In genomic region chr5:81391-82021, GRCh38 we compare ENCODE assay signal across 17 cellular contexts. TPM values are rescaled to one million over a fixed set of nuclear protein-coding genes. Genes with fewer than 3 reads are reported as not detected.
DNase-seq lines count a peak whose midpoint lies in the region; ATAC-seq, FAIRE-seq and TF ChIP-seq lines count a peak whose summit lies in the region.
"Had no signal": no experiment of that assay in that cellular context is flagged by ENCODE, and none has a peak within 500 bp of the region (broad histone marks: within the 10 kb centered on the region; RNA-seq: fewer than 3 reads in every experiment).

No MANE protein-coding gene starts in this region.

- peak overlapping the region; percentile 0 for H3K4ac ChIP-seq in H1 (replicated peaks; ENCODE audit: insufficient read length, low read depth, low read length)

- no peak for TF ChIP-seq EP300 in H1 (IDR thresholded peaks at IDR 0.05; ENCODE audit: borderline replicate concordance in 1 of 2, low read depth in 2 of 2, low read length in 2 of 2)

- no peak overlapping the region for H2BK120ac ChIP-seq in H1 (replicated peaks; ENCODE audit: low read depth, low read length)

- H2BK15ac ChIP-seq in H1 (ENCODE audit: low read length): peak overlapping the region; percentile 95

- H3K9me3 ChIP-seq in H1 (ENCODE audit: insufficient read depth in 2 of 2, low read depth in 1 of 2, low read length in 1 of 2) (no peaks in the 10 kb centered on the region), parathyroid adenoma (ENCODE audit: control insufficient read depth, low read length) (no peaks in the 10 kb centered on the region)
- H3K9me3 ChIP-seq: SK-N-SH had no signal

- peak overlapping the region; percentile 32 for H4K5ac ChIP-seq in H1 (ENCODE audit: insufficient read length, low read depth, low read length)

- ATAC-seq in GM21717 (IDR thresholded peaks at IDR 0.05; ENCODE audit: unreplicated experiment): no peak
- ATAC-seq: left ventricle myocardium superior had no signal

- H2BK5ac ChIP-seq in H1 (ENCODE audit: low read depth, low read length): peak overlapping the region; percentile 82

- H3K18ac ChIP-seq in H1 (ENCODE audit: extremely low read depth, low read length): peak overlapping the region; percentile 91

- POLR2A ChIA-PET in H1 (lab: Charles Lee; ENCODE audit: partially characterized antibody): interaction anchor here (0.6 to 5.2 kb wide), 8 partner anchors 11 to 110 kb away, joined by 3 to 65 read pairs (median 3); partner anchors contain the start of gene PLEKHG4B

- H2BK12ac ChIP-seq in H1 (ENCODE audit: low read depth, low read length): peak overlapping the region; percentile 95

- CTCF ChIA-PET in H1 (lab: Charles Lee; ENCODE audit: partially characterized antibody): interaction anchor here (1.0 to 1.8 kb wide), 4 partner anchors 8 to 27 kb away, joined by 3 to 6 read pairs (median 5); no protein-coding TSS in a partner anchor

- H3K4me3 ChIP-seq in H7 (ENCODE audit: insufficient read depth, low read depth, low read length) (no peak overlapping the region), H1 (ENCODE audit: extremely low read depth in 1 of 4, insufficient read depth in 2 of 4, low read depth in 3 of 4, low read length in 4 of 4) (peak overlapping the region in 1 of 4 experiments; percentile 41; a peak in 1 of 8 replicates), parathyroid adenoma (ENCODE audit: low read depth, low read length) (no peak overlapping the region)

- H3K14ac ChIP-seq in H1 (ENCODE audit: insufficient read length): no peak overlapping the region

- H2AK5ac ChIP-seq in H1 (ENCODE audit: low read depth, low read length): peak overlapping the region; percentile 20

- H3K9ac ChIP-seq in H1 (replicated peaks in 1 of 4; ENCODE audit: extremely low read depth in 1 of 4, low read depth in 3 of 4, low read length in 3 of 4) (peak overlapping the region in 1 of 4 experiments; percentile 13; a peak in 1 of 7 replicates), parathyroid adenoma (no peak overlapping the region)
- H3K9ac ChIP-seq: SK-N-SH had no signal

- no peak for TF ChIP-seq POLR2A in H1 (IDR thresholded peaks at IDR 0.05; ENCODE audit: control extremely low read depth in 1 of 2, low read depth in 2 of 2, low read length in 2 of 2)

- H4K20me1 ChIP-seq in H1 (replicated peaks in 1 of 2; ENCODE audit: control insufficient read depth in 1 of 2, insufficient read depth in 2 of 2, low read length in 2 of 2): peaks cover 0 to 3% of the 10 kb centered on the region in 2 experiments

- peak; percentile 58 for DNase-seq in H7
- DNase-seq in NCI-H2107 treated with DMSO at 0.1 percent for 48 hours (lab: John Stamatoyannopoulos, UW; ENCODE audit: unreplicated experiment): peak; percentile 60
- no peak for DNase-seq in H1 (ENCODE audit: low read depth in 1 of 2, low spot score in 2 of 2)
- no peak for DNase-seq in mesenteric fat pad (ENCODE audit: low spot score)
- no peak for DNase-seq in central memory CD4-positive, alpha-beta T cell
- no peak for DNase-seq in SHP77 treated with DMSO at 0.1 percent for 48 hours (lab: John Stamatoyannopoulos, UW)
- DNase-seq: activated T-cell treated with anti-CD3 and anti-CD28 coated beads, Interleukin-2, amount 50 U/mL, for 24 hours; C1 segment of cervical spinal cord; DND-41; effector CD4-positive, alpha-beta T cell; hypothalamus; left ventricle myocardium superior; naive B cell; SK-N-SH had no signal

- 79% methylated on average over 19 of the region's 19 CpGs; no CpG with 5 or more reads in 1 of the 2 experiments for WGBS in H1 (ENCODE audit: extremely low coverage in 1 of 2, insufficient coverage in 1 of 2, insufficient read length in 1 of 2, insufficient replicate concordance in 2 of 2, low coverage in 1 of 2, low lambda C conversion rate in 2 of 2, missing lambda C conversion rate in 1 of 2), 2 experiments

- no peak for TF ChIP-seq CTCF in H1 (IDR thresholded peaks at IDR 0.05; ENCODE audit: control extremely low read depth in 1 of 3, insufficient read depth in 1 of 3, low read depth in 1 of 3, low read length in 3 of 3)
- TF ChIP-seq CTCF in parathyroid adenoma (IDR thresholded peaks at IDR 0.05): no peak

- H3K79me2 ChIP-seq in H1 (ENCODE audit: control insufficient read depth in 1 of 2, insufficient read depth in 2 of 2, low read length in 2 of 2): no peaks in the 10 kb centered on the region
- peaks cover 3% of the 10 kb centered on the region for H3K79me2 ChIP-seq in parathyroid adenoma

- 0 out of 2 replicates have a peak overlapping the region, but pooled peaks have one; percentile 82 for H4K8ac ChIP-seq in H1 (ENCODE audit: extremely low read depth, insufficient read depth, low read length)

- no peak overlapping the region for H2AFZ ChIP-seq in H1 (ENCODE audit: low read length)
- H2AFZ ChIP-seq in parathyroid adenoma: peak overlapping the region; percentile 8

- H3K56ac ChIP-seq in H1 (replicated peaks; ENCODE audit: insufficient read length, low read depth, low read length): no peak overlapping the region

- H3K4me2 ChIP-seq in H1 (ENCODE audit: insufficient read depth in 1 of 2, low read depth in 2 of 2, low read length in 2 of 2) (peak overlapping the region; percentile 42 to 64), parathyroid adenoma (ENCODE audit: low read length) (no peak overlapping the region)
- H3K4me2 ChIP-seq: SK-N-SH had no signal

- H3K23ac ChIP-seq in H1 (ENCODE audit: insufficient read length): no peak overlapping the region

- no peaks in the 10 kb centered on the region for H3K36me3 ChIP-seq in H7 (replicated peaks; ENCODE audit: control insufficient read depth, insufficient read depth, low read length)
- H3K36me3 ChIP-seq in H1 (ENCODE audit: control insufficient read depth in 2 of 4, insufficient read depth in 4 of 4, low read length in 3 of 4): no peaks in the 10 kb centered on the region
- no peaks in the 10 kb centered on the region for H3K36me3 ChIP-seq in parathyroid adenoma (ENCODE audit: control insufficient read depth, insufficient read depth, low read length)

- H2BK20ac ChIP-seq in H1 (ENCODE audit: low read length): peak overlapping the region; percentile 100

- H3K23me2 ChIP-seq in H1 (ENCODE audit: low read depth, low read length): no peaks in the 10 kb centered on the region

- H3K27ac ChIP-seq in H1 (ENCODE audit: low read depth, low read length): peak overlapping the region; percentile 43; the same call in 1 of the 2 replicates
- H3K27ac ChIP-seq in parathyroid adenoma: no peak overlapping the region

- TF ChIP-seq RAD21 in H1 (IDR thresholded peaks at IDR 0.05 in 1 of 2, conservative IDR thresholded peaks at IDR 0.05 in 1 of 2; ENCODE audit: low read depth in 2 of 2, low read length in 2 of 2): no peak

- no peaks in the 10 kb centered on the region for H3K27me3 ChIP-seq in H7 (ENCODE audit: control insufficient read depth, insufficient read depth, low read length)
- H3K27me3 ChIP-seq in H1 (replicated peaks in 1 of 4; ENCODE audit: control insufficient read depth in 3 of 4, extremely low read depth in 1 of 4, insufficient read depth in 3 of 4, low read length in 3 of 4): no peaks in the 10 kb centered on the region; a peak in 1 of 7 replicates
- no peaks in the 10 kb centered on the region for H3K27me3 ChIP-seq in parathyroid adenoma (ENCODE audit: control insufficient read depth, insufficient read depth, low read length)

- FAIRE-seq in H1 (lab: Jason Lieb, UNC): no peak
- FAIRE-seq: bronchial epithelial cell had no signal

- H3K79me1 ChIP-seq in H1 (ENCODE audit: low read depth, low read length): peaks cover 2% of the 10 kb centered on the region; the same call in 1 of the 2 replicates

- H3K4me1 ChIP-seq in H1 (replicated peaks in 1 of 4; ENCODE audit: control insufficient read depth in 3 of 4, insufficient read depth in 4 of 4, low read length in 3 of 4) (peaks cover 3 to 29% (median 19%) of the 10 kb centered on the region in 4 experiments), parathyroid adenoma (peaks cover 18% of the 10 kb centered on the region)

- H4K91ac ChIP-seq in H1 (replicated peaks; ENCODE audit: insufficient read length, low read length): peak overlapping the region; percentile 13

TF ChIP-seq in H1, 55 proteins besides CTCF, POLR2A, EP300 and RAD21 (continues in another document):
- no peak for TF ChIP-seq SIRT6 (IDR thresholded peaks at IDR 0.05; ENCODE audit: low read length)
- no peak for TF ChIP-seq SRF (IDR thresholded peaks at IDR 0.05; ENCODE audit: low read depth, low read length)
- TF ChIP-seq GTF2F1 (IDR thresholded peaks at IDR 0.05; ENCODE audit: borderline replicate concordance, low read depth, low read length): no peak

RNA-seq across cellular contexts. Expression of gene PLEKHG4B, which starts 10.5 kb away (rescaled TPM):
- 25.2 and 34.1 TPM in 2 replicates for total RNA-seq in H7 (2014; rRNA removed; shearing (Covaris generic))
- total RNA-seq in H1 (2021; fragmentation: NEBNext Ultra II Directional; extraction: Animal tissue kit (Norgen Biotek cat#: 25700)): 42.9 and 43.6 TPM in 2 replicates
- polyA plus RNA-seq in H1 (2011; rRNA removed): 31.1 and 35.1 TPM in 2 replicates
- polyA plus RNA-seq in H1 (2011; cell fraction: cytosol; rRNA removed): 27.6 TPM
- polyA plus RNA-seq in H1 (2011; cell fraction: nucleus; rRNA removed): 88.3 TPM
- polyA plus RNA-seq in H1 (2012, experiment 1 of 2): 26.7 to 37.9 TPM (median 36.4 TPM) in 4 replicates
- 21.7 TPM for polyA plus RNA-seq in H1 (2012, experiment 2 of 2)
- 30.4 TPM for polyA plus RNA-seq in H1 (2013, experiment 1 of 2)
- 26.1 TPM for polyA plus RNA-seq in H1 (2013, experiment 2 of 2)
- 22.7 and 25.5 TPM in 2 replicates for polyA minus RNA-seq in H1 (2011; rRNA and poly(A)+ RNA removed)
- 19.9 TPM for polyA minus RNA-seq in H1 (2011; cell fraction: cytosol; rRNA and poly(A)+ RNA removed)
- polyA minus RNA-seq in H1 (2011; cell fraction: nucleus; rRNA and poly(A)+ RNA removed): 28.8 TPM
- not detected for total RNA-seq in mesenteric fat pad
- total RNA-seq: bronchial epithelial cell, left ventricle myocardium superior had no signal

Comparison
In these comparisons a context has a peak if more than half of its experiments do, and no peak if none do; other contexts are left out.
1. DNase-seq: peak in H7 (single experiment) and NCI-H2107 treated with DMSO at 0.1 percent for 48 hours (single experiment); none in H1 (0 of 2), mesenteric fat pad (single experiment), central memory CD4-positive, alpha-beta T cell (single experiment) and SHP77 treated with DMSO at 0.1 percent for 48 hours (single experiment).
2. RNA of gene PLEKHG4B, which starts 10.5 kb away (total RNA-seq): 42.9 to 43.6 TPM in H1 and 25.2 to 34.1 TPM in H7; not detected in mesenteric fat pad (single experiment); every median in the first group is over 10 times any median in the second.